29 cellular contexts compared by ENCODE assay signal in genomic region chr15:89211678-89212170, GRCh38. TPM values are rescaled to one million over a fixed set of nuclear protein-coding genes. Genes with fewer than 3 reads are reported as not detected.
"Had no signal": no experiment of that assay in that cellular context is flagged by ENCODE, and none has a peak within 500 bp of the region (broad histone marks: within the 10 kb centered on the region; RNA-seq: fewer than 3 reads in every experiment).

No MANE protein-coding gene starts in this region.

- ATAC-seq: activated T-helper 17 cell treated with anti-CD3 and anti-CD28 coated beads, Interleukin-2, amount 50 U/mL, for 72 hours; SK-N-SH treated with all-trans-retinoic acid at 6 μM for 48 hours; T-cell had no signal

- H3K4me3 ChIP-seq: adrenal gland, SJSA1 had no signal

- H3K9me3 ChIP-seq: adrenal gland, SJSA1 had no signal

- H3K36me3 Mint-ChIP-seq: activated CD4-positive, alpha-beta memory T cell treated with anti-CD3 and anti-CD28 coated beads for 36 hours; activated naive CD4-positive, alpha-beta T cell treated with anti-CD3 and anti-CD28 coated beads, Interleukin-2, amount 10 ng/mL, durations not matched to agents 7 days and 5 days; activated naive CD8-positive, alpha-beta T cell treated with anti-CD3 and anti-CD28 coated beads for 36 hours; T-cell had no signal

- H3K36me3 ChIP-seq: adrenal gland, SJSA1 had no signal

- DNase-seq: activated CD4-positive, alpha-beta memory T cell treated with anti-CD3 and anti-CD28 coated beads for 36 hours; activated CD4-positive, alpha-beta T cell treated with anti-CD3 and anti-CD28 coated beads, Interleukin-2, amount 10 ng/mL, durations not matched to agents 7 days and 5 days; activated CD4-positive, CD25-positive, alpha-beta regulatory T cell; activated gamma-delta T cell; activated naive CD4-positive, alpha-beta T cell treated with anti-CD3 and anti-CD28 coated beads, Interleukin-2, amount 10 ng/mL, durations not matched to agents 7 days and 5 days; activated naive CD8-positive, alpha-beta T cell treated with anti-CD3 and anti-CD28 coated beads for 36 hours; activated T-cell treated with anti-CD3 and anti-CD28 coated beads for 4 hours; activated T-cell treated with anti-CD3 and anti-CD28 coated beads, Interleukin-2, amount 50 U/mL, for 48 hours; adrenal gland; anterior cingulate cortex; caudate nucleus; Kasumi-1; KBM-7; MV-4-11; NCI-H1105; NCI-H1436 treated with DMSO at 0.1 percent for 48 hours; NCI-H187; NCI-H2081; NCI-H446; NCI-H524; T-cell; T-helper 2 cell; T1000 had no signal

- H3K9me3 Mint-ChIP-seq: activated CD4-positive, alpha-beta memory T cell treated with anti-CD3 and anti-CD28 coated beads for 36 hours; activated CD4-positive, alpha-beta T cell treated with anti-CD3 and anti-CD28 coated beads, Interleukin-2, amount 10 ng/mL, durations not matched to agents 7 days and 5 days; activated naive CD4-positive, alpha-beta T cell treated with anti-CD3 and anti-CD28 coated beads, Interleukin-2, amount 10 ng/mL, durations not matched to agents 7 days and 5 days; activated naive CD8-positive, alpha-beta T cell treated with anti-CD3 and anti-CD28 coated beads for 36 hours; activated T-helper 17 cell treated with anti-CD3 and anti-CD28 coated beads, Interleukin-2, amount 50 U/mL, for 72 hours; T-cell had no signal

- H3K27ac Mint-ChIP-seq: activated CD4-positive, alpha-beta memory T cell treated with anti-CD3 and anti-CD28 coated beads for 36 hours; activated CD4-positive, alpha-beta T cell treated with anti-CD3 and anti-CD28 coated beads, Interleukin-2, amount 10 ng/mL, durations not matched to agents 7 days and 5 days; activated naive CD4-positive, alpha-beta T cell treated with anti-CD3 and anti-CD28 coated beads, Interleukin-2, amount 10 ng/mL, durations not matched to agents 7 days and 5 days; activated naive CD8-positive, alpha-beta T cell treated with anti-CD3 and anti-CD28 coated beads for 36 hours; activated T-helper 17 cell treated with anti-CD3 and anti-CD28 coated beads, Interleukin-2, amount 50 U/mL, for 72 hours; T-cell had no signal

- H3K27ac ChIP-seq: adrenal gland, SJSA1, VCaP had no signal

- H3K27me3 Mint-ChIP-seq: activated CD4-positive, alpha-beta memory T cell treated with anti-CD3 and anti-CD28 coated beads for 36 hours; activated T-helper 17 cell treated with anti-CD3 and anti-CD28 coated beads, Interleukin-2, amount 50 U/mL, for 72 hours had no signal

- H3K4me3 Mint-ChIP-seq: activated CD4-positive, alpha-beta memory T cell treated with anti-CD3 and anti-CD28 coated beads for 36 hours; activated CD4-positive, alpha-beta T cell treated with anti-CD3 and anti-CD28 coated beads, Interleukin-2, amount 10 ng/mL, durations not matched to agents 7 days and 5 days; activated naive CD4-positive, alpha-beta T cell treated with anti-CD3 and anti-CD28 coated beads, Interleukin-2, amount 10 ng/mL, durations not matched to agents 7 days and 5 days; activated naive CD8-positive, alpha-beta T cell treated with anti-CD3 and anti-CD28 coated beads for 36 hours; activated T-helper 17 cell treated with anti-CD3 and anti-CD28 coated beads, Interleukin-2, amount 50 U/mL, for 72 hours; T-cell had no signal

RNA-seq across cellular contexts. Expression of gene RLBP1, which starts 9.7 kb away (rescaled TPM):
- total RNA-seq: activated CD4-positive, alpha-beta memory T cell treated with anti-CD3 and anti-CD28 coated beads for 36 hours; activated CD4-positive, alpha-beta T cell treated with anti-CD3 and anti-CD28 coated beads, Interleukin-2, amount 10 ng/mL, durations not matched to agents 7 days and 5 days; activated CD8-positive, alpha-beta memory T cell treated with anti-CD3 and anti-CD28 coated beads for 36 hours; activated naive CD8-positive, alpha-beta T cell treated with anti-CD3 and anti-CD28 coated beads for 36 hours; activated T-helper 17 cell treated with anti-CD3 and anti-CD28 coated beads, Interleukin-2, amount 50 U/mL, for 72 hours; adrenal gland; RPMI7951; SJSA1; T-cell had no signal
